In genomic region chr19:2248136-2249009, GRCh38 we compare ENCODE assay signal across 20 cellular contexts. TPM values are rescaled to one million over a fixed set of nuclear protein-coding genes. Genes with fewer than 3 reads are reported as not detected.
DNase-seq lines count a peak whose midpoint lies in the region; ATAC-seq lines count a peak whose summit lies in the region.
"Had no signal": no experiment of that assay in that cellular context is flagged by ENCODE, and none has a peak within 500 bp of the region (broad histone marks: within the 10 kb centered on the region; RNA-seq: fewer than 3 reads in every experiment).

No MANE protein-coding gene starts in this region.

- peaks cover 0 to 18% (median 2%) of the 10 kb centered on the region in 3 experiments for H3K27me3 ChIP-seq in neuronal stem cell (ENCODE audit: control insufficient read depth in 3 of 3, insufficient read depth in 3 of 3, low read depth in 1 of 3, low read length in 3 of 3)

- H3K4me1 Mint-ChIP-seq in activated CD4-positive, alpha-beta memory T cell treated with anti-CD3 and anti-CD28 coated beads for 36 hours (ENCODE audit: low read depth) = peaks cover 9% of the 10 kb centered on the region

- H3K4me2 ChIP-seq in neuronal stem cell (ENCODE audit: insufficient read depth, low read length, poor library complexity, severe bottlenecking) = no peak overlapping the region

- H3K18ac ChIP-seq in neuronal stem cell (ENCODE audit: low read length) = no peak overlapping the region

- no peak overlapping the region for H3K27ac Mint-ChIP-seq in activated CD4-positive, alpha-beta memory T cell treated with anti-CD3 and anti-CD28 coated beads for 36 hours
- H3K27ac Mint-ChIP-seq: activated CD4-positive, alpha-beta T cell treated with anti-CD3 and anti-CD28 coated beads for 36 hours; activated naive CD4-positive, alpha-beta T cell treated with anti-CD3 and anti-CD28 coated beads for 36 hours; B cell; naive B cell; type B pancreatic cell had no signal

- peaks cover 0 to 6% of the 10 kb centered on the region in 2 donors for H3K4me1 ChIP-seq in neuronal stem cell (ENCODE audit: control insufficient read depth in 2 of 2, insufficient read depth in 1 of 2, low read depth in 1 of 2, low read length in 2 of 2)

- no peak overlapping the region for H3K27ac ChIP-seq in neuronal stem cell (replicated peaks; ENCODE audit: low read length)

- peaks cover 39 to 69% of the 10 kb centered on the region in 2 donors for H3K36me3 ChIP-seq in neuronal stem cell (replicated peaks in 1 of 2; ENCODE audit: control insufficient read depth in 2 of 2, insufficient read depth in 2 of 2, low read length in 2 of 2)

- H4K91ac ChIP-seq in neuronal stem cell (ENCODE audit: low read depth, low read length, poor library complexity) = no peak overlapping the region

- no peak overlapping the region for H4K8ac ChIP-seq in neuronal stem cell (ENCODE audit: low read depth, low read length)

- H3K9ac ChIP-seq in neuronal stem cell (ENCODE audit: low read depth, low read length, poor library complexity) = no peak overlapping the region

- DNase-seq in Right ventricle myocardium inferior (ENCODE audit: missing footprints) (peak; percentile 49), left ventricle myocardium superior (no peak), NCI-H69 (lab: John Stamatoyannopoulos, UW) (peak; percentile 28), neuronal stem cell (ENCODE audit: low spot score) (no peak)
- DNase-seq in activated CD4-positive, alpha-beta memory T cell treated with anti-CD3 and anti-CD28 coated beads for 36 hours = no peak
- no peak for DNase-seq in effector CD8-positive, alpha-beta T cell (lab: John Stamatoyannopoulos, UW)
- DNase-seq: activated CD4-positive, alpha-beta T cell treated with anti-CD3 and anti-CD28 coated beads for 36 hours; activated naive CD4-positive, alpha-beta T cell treated with anti-CD3 and anti-CD28 coated beads for 36 hours; activated T-cell treated with anti-CD3 and anti-CD28 coated beads, Interleukin-2, amount 50 U/mL, for 48 hours; amniotic stem cell; mesendoderm; naive B cell; NCI-H187 treated with DMSO at 0.1 percent for 48 hours; NCI-H774; occipital lobe; SIG-M5; stimulated activated CD4-positive, alpha-beta T cell treated with anti-CD3 and anti-CD28 coated beads, Interleukin-4, amount 100 ng/mL, for 4 hours had no signal

- peaks cover 18% of the 10 kb centered on the region for H3K36me3 Mint-ChIP-seq in activated CD4-positive, alpha-beta memory T cell treated with anti-CD3 and anti-CD28 coated beads for 36 hours
- H3K36me3 Mint-ChIP-seq: type B pancreatic cell had no signal

- no peak overlapping the region for H3K14ac ChIP-seq in neuronal stem cell (ENCODE audit: low read length)

- POLR2A ChIA-PET in activated CD4-positive, alpha-beta memory T cell treated with anti-CD3 and anti-CD28 coated beads for 36 hours (lab: Charles Lee) = no interaction called here

- no CpG with 5 or more reads among the region's 21 CpGs for WGBS in neuronal stem cell (ENCODE audit: extremely low coverage in 2 of 2, insufficient read length in 2 of 2, insufficient replicate concordance in 1 of 2), 2 donors

- H3K79me1 ChIP-seq in neuronal stem cell (ENCODE audit: low read depth, low read length) = peaks cover 16% of the 10 kb centered on the region

- H3K4ac ChIP-seq in neuronal stem cell (ENCODE audit: low read length) = no peak overlapping the region

- CTCF ChIA-PET in activated CD4-positive, alpha-beta memory T cell treated with anti-CD3 and anti-CD28 coated beads for 36 hours (lab: Charles Lee) = no interaction called here

- H3K4me3 Mint-ChIP-seq in activated CD4-positive, alpha-beta memory T cell treated with anti-CD3 and anti-CD28 coated beads for 36 hours = no peak overlapping the region
- H3K4me3 Mint-ChIP-seq: activated CD4-positive, alpha-beta T cell treated with anti-CD3 and anti-CD28 coated beads for 36 hours; activated naive CD4-positive, alpha-beta T cell treated with anti-CD3 and anti-CD28 coated beads for 36 hours; B cell; type B pancreatic cell had no signal

- H3K9me3 ChIP-seq in neuronal stem cell (replicated peaks in 1 of 2; ENCODE audit: control insufficient read depth in 2 of 2, insufficient read depth in 1 of 2, low read depth in 1 of 2, low read length in 2 of 2) = peaks cover 0 to 5% of the 10 kb centered on the region in 2 donors

- no peak overlapping the region for H3K4me3 ChIP-seq in neuronal stem cell (ENCODE audit: low read length in 2 of 2)

- peak overlapping the region; percentile 93 for H2BK5ac ChIP-seq in neuronal stem cell (ENCODE audit: low read length)

- intact Hi-C loops in Right ventricle myocardium inferior (cut with DNase I) (no loop called here), left ventricle myocardium superior (cut with micrococcal nuclease) (no loop called here)
- intact Hi-C loops in activated CD4-positive, alpha-beta memory T cell treated with anti-CD3 and anti-CD28 coated beads for 36 hours (cut with micrococcal nuclease) = no loop called here

- no peak for ATAC-seq in Right ventricle myocardium inferior
- ATAC-seq in left ventricle myocardium superior = no peak

- H3K27me3 Mint-ChIP-seq in activated CD4-positive, alpha-beta memory T cell treated with anti-CD3 and anti-CD28 coated beads for 36 hours = peaks cover 10% of the 10 kb centered on the region
- H3K27me3 Mint-ChIP-seq: B cell had no signal

- H2BK12ac ChIP-seq in neuronal stem cell (ENCODE audit: low read length) = no peak overlapping the region

- no peak overlapping the region for H2BK120ac ChIP-seq in neuronal stem cell (ENCODE audit: low read depth, low read length)

- no peak overlapping the region for H2BK15ac ChIP-seq in neuronal stem cell (ENCODE audit: low read length)

- no peak overlapping the region for H2AK5ac ChIP-seq in neuronal stem cell (ENCODE audit: low read depth, low read length)

- H3K23ac ChIP-seq in neuronal stem cell (ENCODE audit: low read depth, low read length, poor library complexity) = peak overlapping the region; percentile 60

- no peak overlapping the region for H2AFZ ChIP-seq in neuronal stem cell (ENCODE audit: low read length)

- H3K9me3 Mint-ChIP-seq in activated CD4-positive, alpha-beta memory T cell treated with anti-CD3 and anti-CD28 coated beads for 36 hours = no peaks in the 10 kb centered on the region
- H3K9me3 Mint-ChIP-seq: activated naive CD4-positive, alpha-beta T cell treated with anti-CD3 and anti-CD28 coated beads for 36 hours; naive B cell; type B pancreatic cell had no signal

RNA-seq across cellular contexts. Expression of gene AMH, which starts 0.8 kb away (rescaled TPM):
- total RNA-seq in Right ventricle myocardium inferior (0.89 TPM), left ventricle myocardium superior (1.6 TPM)
- 10.1 TPM for polyA plus RNA-seq in neuronal stem cell (2013, experiment 1 of 2)
- polyA plus RNA-seq in neuronal stem cell (2013, experiment 2 of 2) = 9.2 TPM
- total RNA-seq in activated CD4-positive, alpha-beta memory T cell treated with anti-CD3 and anti-CD28 coated beads for 36 hours = 1 to 10 TPM; 2.8 to 3.4 TPM
- total RNA-seq: occipital lobe had no signal

RNA-seq across cellular contexts. Expression of gene JSRP1, which starts 7.8 kb away (rescaled TPM):
- total RNA-seq in Right ventricle myocardium inferior = not detected
- not detected for total RNA-seq in left ventricle myocardium superior
- polyA plus RNA-seq in neuronal stem cell (2013, experiment 1 of 2) = 0.22 TPM
- 0.15 TPM for polyA plus RNA-seq in neuronal stem cell (2013, experiment 2 of 2)
- total RNA-seq in activated CD4-positive, alpha-beta memory T cell treated with anti-CD3 and anti-CD28 coated beads for 36 hours = 1 to 10 TPM in 1 of 2 experiments, under 1 TPM in 1; 0.56 to 1.2 TPM
- total RNA-seq: bronchial epithelial cell, occipital lobe had no signal

RNA-seq across cellular contexts. Expression of gene SF3A2, which starts 11.7 kb away (rescaled TPM):
- total RNA-seq in Right ventricle myocardium inferior = 30.3 TPM
- 31.4 TPM for total RNA-seq in left ventricle myocardium superior
- polyA plus RNA-seq in neuronal stem cell (2013, experiment 1 of 2) = 117 TPM
- polyA plus RNA-seq in neuronal stem cell (2013, experiment 2 of 2) = 115 TPM
- total RNA-seq in activated CD4-positive, alpha-beta memory T cell treated with anti-CD3 and anti-CD28 coated beads for 36 hours = 100 to 1,000 TPM; 123 to 134 TPM

RNA-seq across cellular contexts. Expression of gene PLEKHJ1, which starts 12.2 kb away (rescaled TPM):
- total RNA-seq in Right ventricle myocardium inferior (59.7 TPM), left ventricle myocardium superior (60.7 TPM)
- polyA plus RNA-seq in neuronal stem cell (2013, experiment 1 of 2) = 94.6 TPM
- polyA plus RNA-seq in neuronal stem cell (2013, experiment 2 of 2) = 92.1 TPM
- 10 to 100 TPM; 60.8 to 64.0 TPM for total RNA-seq in activated CD4-positive, alpha-beta memory T cell treated with anti-CD3 and anti-CD28 coated beads for 36 hours

RNA-seq across cellular contexts. Expression of gene PEAK3, which starts 33.6 kb away (rescaled TPM):
- 0.68 TPM for total RNA-seq in Right ventricle myocardium inferior
- total RNA-seq in left ventricle myocardium superior = 0.87 TPM
- polyA plus RNA-seq in neuronal stem cell (2013, experiment 1 of 2) = not detected
- polyA plus RNA-seq in neuronal stem cell (2013, experiment 2 of 2) = not detected
- not detected for total RNA-seq in activated CD4-positive, alpha-beta memory T cell treated with anti-CD3 and anti-CD28 coated beads for 36 hours
- total RNA-seq: activated CD4-positive, alpha-beta T cell treated with anti-CD3 and anti-CD28 coated beads for 36 hours; activated naive CD4-positive, alpha-beta T cell treated with anti-CD3 and anti-CD28 coated beads for 36 hours; bronchial epithelial cell; occipital lobe had no signal

Comparison
In these comparisons a context has a peak if more than half of its experiments do, and no peak if none do; other contexts are left out.
1. DNase-seq: peak in Right ventricle myocardium inferior (single experiment) and NCI-H69 (single experiment); none in left ventricle myocardium superior (single experiment), neuronal stem cell (single experiment), activated CD4-positive, alpha-beta memory T cell treated with anti-CD3 and anti-CD28 coated beads for 36 hours (single experiment) and effector CD8-positive, alpha-beta T cell (single experiment).